ENCODE assay signal across 1 cellular context in genomic region chr5:43191740-43192557, GRCh38.
TF ChIP-seq lines count a peak whose summit lies in the region.

NIM1K (plus strand) TSS chr5:43192225; CDS start chr5:43245776, 53,551 bp downstream.

TF ChIP-seq in HEK293, 187 proteins besides CTCF, POLR2A, EP300 and RAD21 (continued from another document and continues in another):
- TF ChIP-seq PRDM4 (tag by site-specific recombination; IDR thresholded peaks at IDR 0.05) (peak; percentile 63), REST (tag by site-specific recombination; IDR thresholded peaks at IDR 0.05) (no peak), ZSCAN30 (tag by site-specific recombination; IDR thresholded peaks at IDR 0.05) (no peak), ZSCAN16 (tag by site-specific recombination; IDR thresholded peaks at IDR 0.05) (no peak), ZNF501 (tag by site-specific recombination; IDR thresholded peaks at IDR 0.05) (no peak; the same call in 1 of the 2 replicates), ZBTB44 (tag by site-specific recombination; IDR thresholded peaks at IDR 0.05) (no peak), SETDB1 (IDR thresholded peaks at IDR 0.05; ENCODE audit: insufficient read length, low read length) (no peak), ZNF776 (tag by site-specific recombination; IDR thresholded peaks at IDR 0.05; ENCODE audit: borderline replicate concordance) (no peak), ZNF76 (tag by site-specific recombination; IDR thresholded peaks at IDR 0.05; ENCODE audit: borderline replicate concordance, low read depth) (no peak), ZNF280C (tag by site-specific recombination; IDR thresholded peaks at IDR 0.05) (no peak), ZNF202 (tag by site-specific recombination; IDR thresholded peaks at IDR 0.05; ENCODE audit: borderline replicate concordance) (no peak), KLF9 (tag by site-specific recombination; IDR thresholded peaks at IDR 0.05; ENCODE audit: low read depth) (peak; percentile 57), PRDM2 (tag by site-specific recombination; IDR thresholded peaks at IDR 0.05; ENCODE audit: borderline replicate concordance) (no peak), ZNF341 (tag by site-specific recombination; IDR thresholded peaks at IDR 0.05; ENCODE audit: low read depth) (peak; percentile 80), ZNF404 (tag by site-specific recombination; IDR thresholded peaks at IDR 0.05) (no peak), ZBTB49 (tag by site-specific recombination; IDR thresholded peaks at IDR 0.05; ENCODE audit: low read depth) (no peak), ZNF488 (tag by site-specific recombination; IDR thresholded peaks at IDR 0.05) (no peak), ZBTB8A (tag by site-specific recombination; IDR thresholded peaks at IDR 0.05) (no peak), ZNF391 (tag by site-specific recombination; IDR thresholded peaks at IDR 0.05; ENCODE audit: borderline replicate concordance, low read depth) (no peak), ZNF660 (tag by site-specific recombination; IDR thresholded peaks at IDR 0.05) (no peak), WT1 (tag by site-specific recombination; IDR thresholded peaks at IDR 0.05) (no peak), EGR2 (tag by site-specific recombination; IDR thresholded peaks at IDR 0.05; ENCODE audit: low read depth) (no peak), ZNF175 (tag by site-specific recombination; IDR thresholded peaks at IDR 0.05) (no peak), ZNF350 (tag by site-specific recombination; IDR thresholded peaks at IDR 0.05) (no peak), ZNF184 (tag by site-specific recombination; IDR thresholded peaks at IDR 0.05) (no peak), OVOL3 (tag by site-specific recombination; IDR thresholded peaks at IDR 0.05) (no peak), ZNF157 (tag by site-specific recombination; IDR thresholded peaks at IDR 0.05) (no peak), SCRT1 (tag by site-specific recombination; IDR thresholded peaks at IDR 0.05; ENCODE audit: borderline replicate concordance) (no peak), ZNF701 (tag by site-specific recombination; IDR thresholded peaks at IDR 0.05) (no peak), GLIS2 (tag by site-specific recombination; IDR thresholded peaks at IDR 0.05) (peak; percentile 99), ZIC2 (tag by site-specific recombination; IDR thresholded peaks at IDR 0.05) (peak; percentile 91), ZNF223 (tag by site-specific recombination; IDR thresholded peaks at IDR 0.05) (peak; percentile 70), ZBTB11 (tag by site-specific recombination; conservative IDR thresholded peaks at IDR 0.05; ENCODE audit: low read depth) (0 out of 2 replicates have a peak, but pooled peaks have one; percentile 29), SP7 (tag by site-specific recombination; IDR thresholded peaks at IDR 0.05) (0 out of 2 replicates have a peak, but pooled peaks have one; percentile 38), ZFP37 (tag by site-specific recombination; IDR thresholded peaks at IDR 0.05) (no peak), ZNF677 (tag by site-specific recombination; IDR thresholded peaks at IDR 0.05) (no peak)
